Comparison of ENCODE assay signal across 15 cellular contexts in genomic region chr16:53414381-53414780, GRCh38. TPM values are rescaled to one million over a fixed set of nuclear protein-coding genes. Genes with fewer than 3 reads are reported as not detected.
A peak's percentile ranks its signal among the peaks of the same experiment; 100 is the strongest.
DNase-seq lines count a peak whose midpoint lies in the region; ATAC-seq and TF ChIP-seq lines count a peak whose summit lies in the region.
"Had no signal": no experiment of that assay in that cellular context is flagged by ENCODE, and none has a peak within 500 bp of the region (broad histone marks: within the 10 kb centered on the region; RNA-seq: fewer than 3 reads in every experiment).

No MANE protein-coding gene starts in this region.

- no peak overlapping the region for H3K4ac ChIP-seq in mesenchymal stem cell (ENCODE audit: low read depth in 1 of 2, low read length in 2 of 2)

- no peak overlapping the region for H3K4me2 ChIP-seq in mammary epithelial cell (ENCODE audit: insufficient read depth, low read depth, low read length)
- H3K4me2 ChIP-seq in mesenchymal stem cell (ENCODE audit: low read length, poor library complexity, severe bottlenecking), result no peak overlapping the region
- H3K4me2 ChIP-seq: BLaER1 had no signal

- no peak overlapping the region for H3K14ac ChIP-seq in mesenchymal stem cell (ENCODE audit: low read length in 2 of 2)

- ATAC-seq in GM21447 (IDR thresholded peaks at IDR 0.05; ENCODE audit: unreplicated experiment) (no peak), GM21390 (IDR thresholded peaks at IDR 0.05; ENCODE audit: unreplicated experiment) (no peak)
- ATAC-seq: HepG2 had no signal

- no peak overlapping the region for H4K91ac ChIP-seq in mesenchymal stem cell (ENCODE audit: low read length)

- H2BK5ac ChIP-seq in mesenchymal stem cell (ENCODE audit: low read depth, low read length, poor library complexity, severe bottlenecking), result no peak overlapping the region

- no peak overlapping the region for H3K27ac ChIP-seq in breast epithelium
- H3K27ac ChIP-seq in mammary epithelial cell (ENCODE audit: insufficient read depth, low read depth, low read length), result no peak overlapping the region
- no peak overlapping the region for H3K27ac ChIP-seq in mesenchymal stem cell (ENCODE audit: low read length, poor library complexity, severe bottlenecking)
- H3K27ac ChIP-seq: 22Rv1, BLaER1 had no signal

- WGBS in mammary epithelial cell (ENCODE audit: low coverage, missing lambda C conversion rate), result 88% methylated on average over 12 of the region's 16 CpGs
- 94% methylated on average over 16 of the region's 16 CpGs for WGBS in mesenchymal stem cell

- in situ Hi-C loops in mammary epithelial cell (cut with MboI; ENCODE audit: low sequenced_read_pairs in 2 of 2), result no loop called here

- no peaks in the 10 kb centered on the region for H3K4me1 ChIP-seq in breast epithelium
- H3K4me1 ChIP-seq in mammary epithelial cell (ENCODE audit: insufficient read depth, low read length), result no peaks in the 10 kb centered on the region
- no peaks in the 10 kb centered on the region for H3K4me1 ChIP-seq in mesenchymal stem cell (ENCODE audit: control insufficient read depth, insufficient read depth, low read depth, low read length)

- H3K9ac ChIP-seq in mammary epithelial cell (ENCODE audit: insufficient read depth, low read length), result no peak overlapping the region
- H3K9ac ChIP-seq in mesenchymal stem cell (ENCODE audit: low read length), result no peak overlapping the region
- H3K9ac ChIP-seq: BLaER1 had no signal

- H3K18ac ChIP-seq in mesenchymal stem cell (ENCODE audit: low read depth in 1 of 2, low read length in 2 of 2), result no peak overlapping the region

- no peaks in the 10 kb centered on the region for H3K79me2 ChIP-seq in mammary epithelial cell (ENCODE audit: insufficient read depth, low read length)

- dilution Hi-C loops in mammary epithelial cell (cut with HindIII; ENCODE audit: low sequenced_read_pairs), result no loop called here

- no peak overlapping the region for H2BK12ac ChIP-seq in mesenchymal stem cell (ENCODE audit: low read length in 2 of 2)

- H3K4me3 ChIP-seq in breast epithelium (no peak overlapping the region), mammary epithelial cell (replicated peaks in 1 of 3; ENCODE audit: insufficient read depth in 1 of 3, low read depth in 2 of 3, low read length in 3 of 3) (no peak overlapping the region), mesenchymal stem cell (ENCODE audit: insufficient read depth in 1 of 2, low read depth in 1 of 2, low read length in 2 of 2) (peak overlapping the region in 1 of 2 experiments; percentile 26)
- H3K4me3 ChIP-seq: BLaER1 had no signal

- no peaks in the 10 kb centered on the region for H3K79me1 ChIP-seq in mesenchymal stem cell (replicated peaks; ENCODE audit: low read length, poor library complexity, severe bottlenecking)

- BruUV-seq in MCF 10A (replicated peaks; lab: Mats Ljungman, UMichigan) (no TSS peak), mammary epithelial cell (replicated peaks; lab: Mats Ljungman, UMichigan) (no TSS peak)

- no peaks in the 10 kb centered on the region for H3K9me3 Mint-ChIP-seq in MCF 10A (ENCODE audit: unreplicated experiment)

- POLR2A ChIA-PET in MCF 10A (lab: Yijun Ruan, JAX), result interaction anchor here (1.6 to 4.5 kb wide), 2 partner anchors 9 to 21 kb away, joined by 5 to 35 read pairs; partner anchors contain the start of gene RBL2

- no peak for TF ChIP-seq POLR2A in breast epithelium (IDR thresholded peaks at IDR 0.05)

- no peak overlapping the region for H3K27ac Mint-ChIP-seq in MCF 10A (ENCODE audit: low read depth, unreplicated experiment)
- H3K27ac Mint-ChIP-seq: CD4-positive, alpha-beta T cell had no signal

- H3K23ac ChIP-seq in mesenchymal stem cell (ENCODE audit: low read length in 2 of 2), result no peak overlapping the region

- H3K27me3 Mint-ChIP-seq in MCF 10A (ENCODE audit: insufficient read depth, unreplicated experiment), result no peaks in the 10 kb centered on the region
- H3K27me3 Mint-ChIP-seq: CD4-positive, alpha-beta T cell had no signal

- peak overlapping the region; percentile 83 for H2BK15ac ChIP-seq in mesenchymal stem cell (ENCODE audit: low read depth, poor library complexity, severe bottlenecking)

- no peak overlapping the region for H2BK120ac ChIP-seq in mesenchymal stem cell (ENCODE audit: low read depth, low read length)

- TF ChIP-seq CTCF in MCF 10A (IDR thresholded peaks at IDR 0.05; ENCODE audit: unreplicated experiment) (no peak), breast epithelium (IDR thresholded peaks at IDR 0.05) (no peak), mammary epithelial cell (conservative IDR thresholded peaks at IDR 0.05 in 1 of 2, IDR thresholded peaks at IDR 0.05 in 1 of 2; ENCODE audit: extremely low read depth in 1 of 2, insufficient read depth in 1 of 2, low read depth in 1 of 2, low read length in 2 of 2) (no peak)

- DNase-seq in MCF 10A (ENCODE audit: unreplicated experiment) (peak; percentile 41), breast epithelium (ENCODE audit: low spot score in 2 of 2) (no peak), mammary epithelial cell (peak; percentile 22), mesenchymal stem cell (no peak), NCI-H2029 treated with DMSO at 0.1 percent for 48 hours (lab: John Stamatoyannopoulos, UW) (no peak), HuH-7 (ENCODE audit: low spot score) (no peak)
- DNase-seq: CD4-positive, alpha-beta T cell; DMS79; EL; HCEC 1CT had no signal

- CTCF ChIA-PET in MCF 10A (lab: Yijun Ruan, JAX), result interaction anchor here (0.6 to 1.9 kb wide), 7 partner anchors 9 to 127 kb away, joined by 3 to 5 read pairs (median 4); no protein-coding TSS in a partner anchor
- CTCF ChIA-PET in mammary epithelial cell (lab: Charles Lee; ENCODE audit: low non-redundant PET), result no interaction called here

- no peak overlapping the region for H2AK5ac ChIP-seq in mesenchymal stem cell (ENCODE audit: low read length, severe bottlenecking)

- no peaks in the 10 kb centered on the region for H4K20me1 ChIP-seq in mammary epithelial cell (ENCODE audit: insufficient read depth, low read length)
- H4K20me1 ChIP-seq: BLaER1 had no signal

- no peaks in the 10 kb centered on the region for H3K27me3 ChIP-seq in breast epithelium
- H3K27me3 ChIP-seq in mammary epithelial cell (ENCODE audit: insufficient read depth, low read length), result no peaks in the 10 kb centered on the region
- H3K27me3 ChIP-seq in mesenchymal stem cell (ENCODE audit: control insufficient read depth in 1 of 2, insufficient read depth in 1 of 2, low read length in 2 of 2), result no peaks in the 10 kb centered on the region
- H3K27me3 ChIP-seq: BLaER1 had no signal

- H2AFZ ChIP-seq in mammary epithelial cell (ENCODE audit: low read depth, low read length) (no peak overlapping the region), mesenchymal stem cell (ENCODE audit: low read depth, low read length) (no peak overlapping the region)

- H3K9me3 ChIP-seq in breast epithelium, result peaks cover 0 to 3% of the 10 kb centered on the region in 2 donors
- no peaks in the 10 kb centered on the region for H3K9me3 ChIP-seq in mammary epithelial cell (replicated peaks; ENCODE audit: insufficient read depth, low read length)
- H3K9me3 ChIP-seq in mesenchymal stem cell (ENCODE audit: control insufficient read depth, low read length), result no peaks in the 10 kb centered on the region

- H3K4me3 Mint-ChIP-seq in MCF 10A (ENCODE audit: unreplicated experiment), result no peak overlapping the region
- H3K4me3 Mint-ChIP-seq: CD4-positive, alpha-beta T cell had no signal

- intact Hi-C loops in MCF 10A (cut with micrococcal nuclease), result no loop called here
- intact Hi-C loops in breast epithelium (cut with DNase I; ENCODE audit: low total_unique reads), result no loop called here
- intact Hi-C loops in mammary epithelial cell (cut with micrococcal nuclease), result loop anchor here (10.0 kb wide), 1 partner anchor 360 kb away; the partner anchor contains the start of genes CHD9 and CHD9NB

- no peak overlapping the region for H4K8ac ChIP-seq in mesenchymal stem cell (ENCODE audit: low read length)

- peaks cover 14% of the 10 kb centered on the region for H3K4me1 Mint-ChIP-seq in MCF 10A (ENCODE audit: insufficient read depth, unreplicated experiment)

- H3K36me3 ChIP-seq in breast epithelium (no peaks in the 10 kb centered on the region), mammary epithelial cell (ENCODE audit: insufficient read depth, low read length) (no peaks in the 10 kb centered on the region), mesenchymal stem cell (ENCODE audit: control insufficient read depth in 1 of 2, insufficient read depth in 2 of 2, low read depth in 1 of 2, low read length in 2 of 2) (no peaks in the 10 kb centered on the region)
- H3K36me3 ChIP-seq: BLaER1 had no signal

- peaks cover 6% of the 10 kb centered on the region for H3K36me3 Mint-ChIP-seq in MCF 10A (ENCODE audit: insufficient read depth, unreplicated experiment)

RNA-seq across cellular contexts. Expression of gene RBL2, which starts 19.9 kb away (rescaled TPM):
- total RNA-seq in MCF 10A (2022) (26.1 and 28.5 TPM in 2 replicates), breast epithelium (100 to 1,000 TPM; 118 to 146 (median 123) TPM), mammary epithelial cell (10 to 100 TPM; 33.3 to 45.2 TPM)
- 22.9 TPM for polyA plus RNA-seq in mammary epithelial cell
- polyA minus RNA-seq in mammary epithelial cell, result 15.0 TPM
- 18.1 TPM for polyA plus RNA-seq in mesenchymal stem cell (2013, experiment 1 of 2)
- 18.5 TPM for polyA plus RNA-seq in mesenchymal stem cell (2013, experiment 2 of 2)

Comparison
In these comparisons a context has a peak if more than half of its experiments do, and no peak if none do; other contexts are left out.
1. DNase-seq: peak in MCF 10A (single experiment) and mammary epithelial cell (single experiment); none in breast epithelium (0 of 2), mesenchymal stem cell (single experiment), NCI-H2029 treated with DMSO at 0.1 percent for 48 hours (single experiment) and HuH-7 (single experiment).